Comparison of ENCODE assay signal across 13 cellular contexts in genomic region chr6:98823845-98824162, GRCh38. TPM values are rescaled to one million over a fixed set of nuclear protein-coding genes. Genes with fewer than 3 reads are reported as not detected.
A peak's percentile ranks its signal among the peaks of the same experiment; 100 is the strongest.
DNase-seq lines count a peak whose midpoint lies in the region; ATAC-seq and TF ChIP-seq lines count a peak whose summit lies in the region.
"Had no signal": no experiment of that assay in that cellular context is flagged by ENCODE, and none has a peak within 500 bp of the region (broad histone marks: within the 10 kb centered on the region; RNA-seq: fewer than 3 reads in every experiment).

No MANE protein-coding gene starts in this region.

- H3K27ac ChIP-seq in left ventricle myocardium inferior (replicated peaks) = no peak overlapping the region
- H3K27ac ChIP-seq in thoracic aorta = no peak overlapping the region
- H3K27ac ChIP-seq: HL-60 had no signal

- H3K4me3 ChIP-seq in left ventricle myocardium inferior (peak overlapping the region; percentile 45), astrocyte of the cerebellum (ENCODE audit: low read depth, low read length) (peak overlapping the region; percentile 47), thoracic aorta (peak overlapping the region; percentile 36)

- H3K4me1 ChIP-seq in left ventricle myocardium inferior (peaks cover 29% of the 10 kb centered on the region), thoracic aorta (ENCODE audit: control insufficient read depth in 1 of 2, low read depth in 2 of 2) (peaks cover 5 to 26% of the 10 kb centered on the region in 2 donors)
- H3K4me1 ChIP-seq: BE2C had no signal

- H3K27me3 ChIP-seq in left ventricle myocardium inferior (ENCODE audit: low read depth) (peaks cover 99% of the 10 kb centered on the region), thoracic aorta (replicated peaks; ENCODE audit: insufficient read depth) (peaks cover 31% of the 10 kb centered on the region)

- H3K27ac Mint-ChIP-seq in memory B cell = no peak overlapping the region

- intact Hi-C loops in left ventricle myocardium inferior (cut with micrococcal nuclease) = no loop called here
- intact Hi-C loops in left ventricle myocardium superior (cut with micrococcal nuclease) = no loop called here

- peaks cover 5% of the 10 kb centered on the region for H3K9me3 Mint-ChIP-seq in memory B cell

- no peaks in the 10 kb centered on the region for H3K9me3 ChIP-seq in left ventricle myocardium inferior (replicated peaks)
- no peaks in the 10 kb centered on the region for H3K9me3 ChIP-seq in thoracic aorta
- H3K9me3 ChIP-seq: BE2C had no signal

- peak overlapping the region; percentile 45 for H3K4me3 Mint-ChIP-seq in memory B cell

- H3K36me3 ChIP-seq in left ventricle myocardium inferior (no peaks in the 10 kb centered on the region), thoracic aorta (no peaks in the 10 kb centered on the region)
- H3K36me3 ChIP-seq: BE2C had no signal

- ATAC-seq in left ventricle myocardium superior (no peak), memory B cell (ENCODE audit: low read depth) (no peak), thoracic aorta (ENCODE audit: insufficient number of reproducible peaks, low FRiP score, low read depth) (no peak), GM19351 (IDR thresholded peaks at IDR 0.05; ENCODE audit: unreplicated experiment) (no peak), GM21423 (IDR thresholded peaks at IDR 0.05; ENCODE audit: unreplicated experiment) (no peak)

- TF ChIP-seq CTCF in left ventricle myocardium inferior (IDR thresholded peaks at IDR 0.05; ENCODE audit: borderline replicate concordance) (no peak), astrocyte of the cerebellum (IDR thresholded peaks at IDR 0.05; ENCODE audit: low read depth, low read length, missing control alignments) (no peak), thoracic aorta (IDR thresholded peaks at IDR 0.05) (no peak)

- in situ Hi-C loops in astrocyte of the cerebellum (cut with HindIII; ENCODE audit: low sequenced_read_pairs) = no loop called here

- DNase-seq in left ventricle myocardium inferior (no peak), left ventricle myocardium superior (no peak), astrocyte of the cerebellum (ENCODE audit: low read depth) (no peak), memory B cell (ENCODE audit: low spot score in 2 of 2) (no peak), thoracic aorta (ENCODE audit: low spot score) (no peak), NCI-H69 (lab: John Stamatoyannopoulos, UW) (no peak)
- DNase-seq: BE2C; dermis blood vessel endothelial cell; stimulated activated naive CD4-positive, alpha-beta T cell treated with Interleukin-2 at 50 U/mL for 16 hours had no signal

- peaks cover 12% of the 10 kb centered on the region for H3K4me1 Mint-ChIP-seq in memory B cell

- H3K36me3 Mint-ChIP-seq in memory B cell = peaks cover 5% of the 10 kb centered on the region

- peaks cover 30% of the 10 kb centered on the region for H3K27me3 Mint-ChIP-seq in memory B cell

RNA-seq across cellular contexts. Expression of gene POU3F2, which starts 10.6 kb away (rescaled TPM):
- total RNA-seq in left ventricle myocardium inferior (not detected), left ventricle myocardium superior (not detected), thoracic aorta (not detected)
- total RNA-seq: dermis blood vessel endothelial cell, glomerular endothelial cell had no signal
